In genomic region chr19:43983912-43984686, GRCh38 we compare ENCODE assay signal across 1 cellular context.
TF ChIP-seq lines count a peak whose summit lies in the region.

Gene ZNF155 (plus strand): TSS chr19:43984188. CDS start chr19:43988544, 4,356 bp downstream.

TF ChIP-seq in HEK293, 187 proteins besides CTCF, POLR2A, EP300 and RAD21 (continued from another document and continues in another):
- TF ChIP-seq ZNF645 (tag by site-specific recombination; IDR thresholded peaks at IDR 0.05) (no peak), ZNF768 (tag by site-specific recombination; IDR thresholded peaks at IDR 0.05) (no peak), HIC1 (tag by site-specific recombination; IDR thresholded peaks at IDR 0.05) (no peak), ZNF596 (tag by site-specific recombination; IDR thresholded peaks at IDR 0.05) (peak; percentile 25; the same call in 1 of the 2 replicates), ZNF747 (tag by site-specific recombination; IDR thresholded peaks at IDR 0.05) (no peak), ZNF623 (tag by site-specific recombination; IDR thresholded peaks at IDR 0.05) (no peak; the same call in 1 of the 2 replicates), ZNF266 (tag by site-specific recombination; IDR thresholded peaks at IDR 0.05; ENCODE audit: low read depth) (no peak), GLI2 (tag by site-specific recombination; IDR thresholded peaks at IDR 0.05; ENCODE audit: borderline replicate concordance, low read depth) (no peak), ZNF670 (tag by site-specific recombination; IDR thresholded peaks at IDR 0.05; ENCODE audit: low read depth) (no peak), ZNF677 (tag by site-specific recombination; IDR thresholded peaks at IDR 0.05) (no peak), ZNF626 (tag by site-specific recombination; IDR thresholded peaks at IDR 0.05) (no peak), AEBP2 (tag by site-specific recombination; IDR thresholded peaks at IDR 0.05; ENCODE audit: borderline replicate concordance) (no peak), OVOL3 (tag by site-specific recombination; IDR thresholded peaks at IDR 0.05) (no peak), ZNF133 (tag by site-specific recombination; IDR thresholded peaks at IDR 0.05) (no peak), ZBTB7A (tag by site-specific recombination; IDR thresholded peaks at IDR 0.05; ENCODE audit: low read depth) (no peak), ZNF324 (tag by site-specific recombination; IDR thresholded peaks at IDR 0.05) (peak; percentile 61; the same call in 1 of the 2 replicates), SETDB1 (IDR thresholded peaks at IDR 0.05; ENCODE audit: insufficient read length, low read length) (no peak), ZBTB6 (tag by site-specific recombination; IDR thresholded peaks at IDR 0.05) (peak; percentile 73; the same call in 1 of the 2 replicates), ZNF157 (tag by site-specific recombination; IDR thresholded peaks at IDR 0.05) (0 out of 2 replicates have a peak, but pooled peaks have one; percentile 29), ZNF362 (tag by site-specific recombination; IDR thresholded peaks at IDR 0.05) (no peak), ZNF394 (tag by site-specific recombination; IDR thresholded peaks at IDR 0.05; ENCODE audit: borderline replicate concordance) (peak; percentile 55; the same call in 1 of the 2 replicates), ZNF530 (tag by site-specific recombination; IDR thresholded peaks at IDR 0.05; ENCODE audit: low read depth) (no peak), TRIM28 (IDR thresholded peaks at IDR 0.05; ENCODE audit: borderline replicate concordance, low read length) (no peak), ZNF37A (tag by site-specific recombination; IDR thresholded peaks at IDR 0.05) (0 out of 2 replicates have a peak, but pooled peaks have one; percentile 48), ZNF214 (tag by site-specific recombination; IDR thresholded peaks at IDR 0.05; ENCODE audit: borderline replicate concordance) (0 out of 2 replicates have a peak, but pooled peaks have one; percentile 5), ZNF140 (tag by site-specific recombination; IDR thresholded peaks at IDR 0.05) (no peak), IKZF3 (tag by site-specific recombination; IDR thresholded peaks at IDR 0.05) (peak; percentile 100), KLF17 (tag by site-specific recombination; IDR thresholded peaks at IDR 0.05) (no peak; the same call in none of the 2 replicates), ZNF416 (tag by site-specific recombination; IDR thresholded peaks at IDR 0.05) (no peak), ZNF398 (tag by site-specific recombination; IDR thresholded peaks at IDR 0.05) (peak; percentile 82), ZNF391 (tag by site-specific recombination; IDR thresholded peaks at IDR 0.05; ENCODE audit: borderline replicate concordance, low read depth) (0 out of 2 replicates have a peak, but pooled peaks have one; percentile 35), ZNF292 (tag by site-specific recombination; IDR thresholded peaks at IDR 0.05; ENCODE audit: borderline replicate concordance, low read depth) (no peak), ZNF449 (tag by site-specific recombination; IDR thresholded peaks at IDR 0.05) (no peak; the same call in none of the 2 replicates), ATF2 (tag by site-specific recombination; IDR thresholded peaks at IDR 0.05; ENCODE audit: low read depth) (no peak), ZNF211 (tag by site-specific recombination; IDR thresholded peaks at IDR 0.05; ENCODE audit: low read depth) (no peak), ZNF239 (tag by site-specific recombination; IDR thresholded peaks at IDR 0.05) (no peak), EGR2 (tag by site-specific recombination; IDR thresholded peaks at IDR 0.05; ENCODE audit: low read depth) (peak; percentile 88), ZNF843 (tag by site-specific recombination; IDR thresholded peaks at IDR 0.05) (peak; percentile 16; the same call in 1 of the 2 replicates), SCRT2 (tag by site-specific recombination; IDR thresholded peaks at IDR 0.05) (peak; percentile 97), ZSCAN18 (tag by site-specific recombination; IDR thresholded peaks at IDR 0.05) (no peak), ZNF148 (tag by site-specific recombination; IDR thresholded peaks at IDR 0.05; ENCODE audit: borderline replicate concordance) (no peak), ZXDB (tag by site-specific recombination; IDR thresholded peaks at IDR 0.05) (peak; percentile 87)
